ENCODE assay signal across 1 cellular context in genomic region chr6:161373905-161374451, GRCh38.
TF ChIP-seq lines count a peak whose summit lies in the region.

No MANE protein-coding gene starts in this region.

TF ChIP-seq in K562, 482 proteins besides CTCF, POLR2A, EP300 and RAD21 (continued from another document and continues in another):
- TF ChIP-seq ELK1 (CRISPR knock-in tag; IDR thresholded peaks at IDR 0.05): no peak
- no peak for TF ChIP-seq CBFA2T2 (conservative IDR thresholded peaks at IDR 0.05)
- TF ChIP-seq TFE3 (CRISPR knock-in tag; IDR thresholded peaks at IDR 0.05): no peak
- TF ChIP-seq THAP12 (CRISPR knock-in tag; IDR thresholded peaks at IDR 0.05): no peak
- no peak for TF ChIP-seq ZBTB1 (CRISPR knock-in tag; IDR thresholded peaks at IDR 0.05; ENCODE audit: borderline replicate concordance, low read depth)
- no peak for TF ChIP-seq HNRNPLL (IDR thresholded peaks at IDR 0.05; ENCODE audit: low read depth, low read length, poor library complexity, severe bottlenecking)
- TF ChIP-seq ASH1L (IDR thresholded peaks at IDR 0.05; ENCODE audit: borderline replicate concordance, low read depth, partially characterized antibody): no peak
- no peak for TF ChIP-seq ZNF830 (CRISPR knock-in tag; IDR thresholded peaks at IDR 0.05)
- no peak for TF ChIP-seq ZNF57 (CRISPR knock-in tag; IDR thresholded peaks at IDR 0.05)
- no peak for TF ChIP-seq FUS (optimal IDR thresholded peaks at IDR 0.05; ENCODE audit: low read depth, low read length)
- TF ChIP-seq ETV6 (IDR thresholded peaks at IDR 0.05; ENCODE audit: borderline replicate concordance in 1 of 2, low read depth in 2 of 2, low read length in 1 of 2): no peak
- TF ChIP-seq ETV6 (CRISPR knock-in tag; IDR thresholded peaks at IDR 0.05; ENCODE audit: borderline replicate concordance): no peak
- TF ChIP-seq TSC22D4 (tag; IDR thresholded peaks at IDR 0.05): peak; percentile 97
- TF ChIP-seq STAT5B (CRISPR knock-in tag; IDR thresholded peaks at IDR 0.05): no peak
- TF ChIP-seq MEF2A (IDR thresholded peaks at IDR 0.05; ENCODE audit: control insufficient read depth, low read depth, low read length): no peak
- no peak for TF ChIP-seq TAF9B (IDR thresholded peaks at IDR 0.05; ENCODE audit: partially characterized antibody)
- TF ChIP-seq CREM (IDR thresholded peaks at IDR 0.05; ENCODE audit: low read depth): no peak
- no peak for TF ChIP-seq KAT8 (IDR thresholded peaks at IDR 0.05; ENCODE audit: low read depth)
- 0 out of 2 replicates have a peak, but pooled peaks have one; percentile 23 for TF ChIP-seq ZSCAN29 (IDR thresholded peaks at IDR 0.05)
- TF ChIP-seq RBM22 (IDR thresholded peaks at IDR 0.05; ENCODE audit: low read depth, low read length, poor library complexity, severe bottlenecking): no peak
- no peak for TF ChIP-seq ZNF174 (CRISPR knock-in tag; IDR thresholded peaks at IDR 0.05)
- TF ChIP-seq ZNF3 (CRISPR knock-in tag; IDR thresholded peaks at IDR 0.05): no peak
- no peak for TF ChIP-seq U2AF2 (optimal IDR thresholded peaks at IDR 0.05; ENCODE audit: low read depth, low read length)
- TF ChIP-seq TGIF2 (CRISPR knock-in tag; IDR thresholded peaks at IDR 0.05): no peak
- no peak for TF ChIP-seq HOMEZ (CRISPR knock-in tag; IDR thresholded peaks at IDR 0.05)
- TF ChIP-seq NR2F6 (CRISPR knock-in tag; IDR thresholded peaks at IDR 0.05): no peak
- no peak for TF ChIP-seq PHF8 (IDR thresholded peaks at IDR 0.05; ENCODE audit: borderline replicate concordance, low read length)
- peak; percentile 86; the same call in 1 of the 2 replicates for TF ChIP-seq SMARCA5 (IDR thresholded peaks at IDR 0.05)
- TF ChIP-seq BMI1 (IDR thresholded peaks at IDR 0.05; ENCODE audit: low read length): no peak
- peak; percentile 22 for TF ChIP-seq DACH1 (IDR thresholded peaks at IDR 0.05; ENCODE audit: partially characterized antibody)
- TF ChIP-seq PREB (CRISPR knock-in tag; IDR thresholded peaks at IDR 0.05): 0 out of 2 replicates have a peak, but pooled peaks have one; percentile 49
- no peak for TF ChIP-seq GTF3C2 (IDR thresholded peaks at IDR 0.05; ENCODE audit: borderline replicate concordance, extremely low read depth, insufficient read length)
- no peak for TF ChIP-seq FOXP4 (CRISPR knock-in tag; IDR thresholded peaks at IDR 0.05; ENCODE audit: borderline replicate concordance)
- TF ChIP-seq STAT6 (CRISPR knock-in tag; IDR thresholded peaks at IDR 0.05): peak; percentile 95
- no peak for TF ChIP-seq SRSF9 (IDR thresholded peaks at IDR 0.05; ENCODE audit: borderline replicate concordance, low read depth, low read length)
- TF ChIP-seq FOXM1 (IDR thresholded peaks at IDR 0.05; ENCODE audit: low read depth): no peak
- no peak for TF ChIP-seq FOXM1 (CRISPR knock-in tag; IDR thresholded peaks at IDR 0.05; ENCODE audit: low read depth)
- no peak for TF ChIP-seq ZNF778 (CRISPR knock-in tag; IDR thresholded peaks at IDR 0.05)
- TF ChIP-seq GTF2A2 (tag; IDR thresholded peaks at IDR 0.05): no peak
- no peak for TF ChIP-seq KLF6 (CRISPR knock-in tag; IDR thresholded peaks at IDR 0.05; ENCODE audit: borderline replicate concordance)
- TF ChIP-seq E2F1 (CRISPR knock-in tag; IDR thresholded peaks at IDR 0.05): no peak
- no peak for TF ChIP-seq ZNF655 (CRISPR knock-in tag; IDR thresholded peaks at IDR 0.05)
- no peak for TF ChIP-seq MAX (CRISPR knock-in tag; IDR thresholded peaks at IDR 0.05)
- no peak for TF ChIP-seq MTF1 (CRISPR knock-in tag; IDR thresholded peaks at IDR 0.05; ENCODE audit: borderline replicate concordance)
- no peak for TF ChIP-seq KLF1 (tag; IDR thresholded peaks at IDR 0.05)
- no peak for TF ChIP-seq SNAPC5 (CRISPR knock-in tag; IDR thresholded peaks at IDR 0.05)
- no peak for TF ChIP-seq HDAC2 (IDR thresholded peaks at IDR 0.05)
- no peak for TF ChIP-seq CTBP1 (IDR thresholded peaks at IDR 0.05; ENCODE audit: borderline replicate concordance)
